8 cellular contexts compared by ENCODE assay signal in genomic region chr12:75480469-75480949, GRCh38. TPM values are rescaled to one million over a fixed set of nuclear protein-coding genes. Genes with fewer than 3 reads are reported as not detected.
DNase-seq lines count a peak whose midpoint lies in the region; ATAC-seq and TF ChIP-seq lines count a peak whose summit lies in the region.

Gene GLIPR1, plus strand, starts transcription at chr12:75480755. Its CDS starts 126 bp downstream, at chr12:75480881.

- peak within 1 kb of the TSS; percentile 96 to 98 (median 98) for H3K4me3 Mint-ChIP-seq in T-cell

- intact Hi-C loops in sigmoid colon (cut with DNase I): loop anchor here (1.0 kb wide), 2 partner anchors 89 to 146 kb away; partner anchors contain the start of genes GLIPR1L1 and GLIPR1L2

- peak; percentile 25 to 47 for TF ChIP-seq POLR2A in sigmoid colon (IDR thresholded peaks at IDR 0.05)

- H3K27ac ChIP-seq in right atrium auricular region: peak within 1 kb of the TSS; percentile 60 to 70
- peak within 1 kb of the TSS; percentile 74 to 87 (median 76) for H3K27ac ChIP-seq in sigmoid colon

- no peaks in the 10 kb centered on the region for H3K27me3 Mint-ChIP-seq in T-cell

- H3K4me1 Mint-ChIP-seq in T-cell: peaks cover 78 to 80% (median 80%) of the 10 kb centered on the region in 3 donors

- H3K4me1 ChIP-seq in adipocyte (ENCODE audit: control insufficient read depth, insufficient read depth, low read length) (peaks cover 59% of the 10 kb centered on the region), right atrium auricular region (no peaks in the 10 kb centered on the region), sigmoid colon (peaks cover 0 to 46% (median 39%) of the 10 kb centered on the region in 4 donors)

- H3K27me3 ChIP-seq in adipocyte (replicated peaks; ENCODE audit: control insufficient read depth, insufficient read depth, low read length): no peaks in the 10 kb centered on the region
- no peaks in the 10 kb centered on the region for H3K27me3 ChIP-seq in right atrium auricular region
- H3K27me3 ChIP-seq in sigmoid colon: no peaks in the 10 kb centered on the region

- peak within 1 kb of the TSS; percentile 95 to 98 for H3K27ac Mint-ChIP-seq in T-cell

- CTCF ChIA-PET in T-cell (lab: Charles Lee): interaction anchor here (0.5 to 7.4 kb wide), 10 partner anchors 24 to 1286 kb away, joined by 3 to 63 read pairs (median 4); partner anchors contain the start of genes GLIPR1L1 (in 1 of the 2), GLIPR1L2 (in 1 of the 2) and KRR1 (in 1 of the 2)

- H3K36me3 ChIP-seq in adipocyte (ENCODE audit: control insufficient read depth, insufficient read depth, low read length, severe bottlenecking) (no peaks in the 10 kb centered on the region), right atrium auricular region (no peaks in the 10 kb centered on the region), sigmoid colon (no peaks in the 10 kb centered on the region)

- no peaks in the 10 kb centered on the region for H3K9me3 Mint-ChIP-seq in T-cell

- ATAC-seq in GM19438 (IDR thresholded peaks at IDR 0.05; ENCODE audit: low read depth, unreplicated experiment): peak; percentile 86
- ATAC-seq in HG03575 (IDR thresholded peaks at IDR 0.05; ENCODE audit: extremely low read depth, insufficient number of reproducible peaks, low FRiP score, unreplicated experiment): peak; percentile 91
- ATAC-seq in T-cell (replicated peaks in 1 of 4): peak; percentile 79 to 88 (median 86)

- peak in 1 of 4 donors; percentile 25 for TF ChIP-seq EP300 in sigmoid colon (IDR thresholded peaks at IDR 0.05)

- H3K9ac ChIP-seq in adipocyte (ENCODE audit: low read length): peak within 1 kb of the TSS; percentile 90

- WGBS in sigmoid colon, 2 donors: 20 to 48% methylated on average over 8 of the region's 8 CpGs

- H3K36me3 Mint-ChIP-seq in T-cell: peaks cover 27% of the 10 kb centered on the region

- TF ChIP-seq CTCF in right atrium auricular region (IDR thresholded peaks at IDR 0.05) (no peak), sigmoid colon (IDR thresholded peaks at IDR 0.05) (no peak)

- POLR2A ChIA-PET in T-cell (lab: Charles Lee): interaction anchor here (0.5 to 4.7 kb wide), 21 partner anchors 11 to 1078 kb away, joined by 3 to 21 read pairs (median 4); partner anchors contain the start of genes KRR1 (in 2 of the 2), GLIPR1L2 (in 1 of the 2) and PHLDA1 (in 1 of the 2)

- DNase-seq in AML-193 (lab: John Stamatoyannopoulos, UW): peak; percentile 86 to 87
- DNase-seq in T-cell: peak; percentile 42 to 77 (median 65)
- peak; percentile 95 for DNase-seq in adipocyte (ENCODE audit: low read depth)
- DNase-seq in right atrium auricular region (ENCODE audit: low spot score): peak; percentile 92
- peak; percentile 92 for DNase-seq in sigmoid colon
- DNase-seq in NCI-H1092 treated with DMSO at 0.1 percent for 48 hours (lab: John Stamatoyannopoulos, UW): no peak

- H3K4me3 ChIP-seq in adipocyte (ENCODE audit: low read length): peak within 1 kb of the TSS; percentile 87
- H3K4me3 ChIP-seq in right atrium auricular region: peak within 1 kb of the TSS; percentile 34 to 38
- peak within 1 kb of the TSS; percentile 25 to 56 (median 44) for H3K4me3 ChIP-seq in sigmoid colon

- H3K9me3 ChIP-seq in adipocyte (ENCODE audit: control insufficient read depth, low read length) (no peaks in the 10 kb centered on the region), right atrium auricular region (no peaks in the 10 kb centered on the region), sigmoid colon (no peaks in the 10 kb centered on the region)

RNA-seq across cellular contexts. Expression of gene GLIPR1, which starts in this region (rescaled TPM):
- total RNA-seq in T-cell (100 to 1,000 TPM in 1 of 5 donors, 10 to 100 TPM in 4; 42.9 to 102 (median 53.5) TPM), right atrium auricular region (10 to 100 TPM in 1 of 2 donors, 1 to 10 TPM in 1; 6.4 to 14.1 TPM), sigmoid colon (10 to 100 TPM; 14.6 to 20.9 (median 17.4) TPM)
- polyA plus RNA-seq in sigmoid colon: 10 to 100 TPM in 1 of 3 donors, 1 to 10 TPM in 2; 4.8 to 12.2 (median 6.2) TPM

Comparison
In these comparisons a context has a peak if more than half of its experiments do, and no peak if none do; other contexts are left out.
1. H3K4me3 ChIP-seq: peak in every context shown above with its lines; median percentile 87 in adipocyte; 44 in sigmoid colon; 36 in right atrium auricular region.